29 cellular contexts compared by ENCODE assay signal in the genomic region with DNA sequence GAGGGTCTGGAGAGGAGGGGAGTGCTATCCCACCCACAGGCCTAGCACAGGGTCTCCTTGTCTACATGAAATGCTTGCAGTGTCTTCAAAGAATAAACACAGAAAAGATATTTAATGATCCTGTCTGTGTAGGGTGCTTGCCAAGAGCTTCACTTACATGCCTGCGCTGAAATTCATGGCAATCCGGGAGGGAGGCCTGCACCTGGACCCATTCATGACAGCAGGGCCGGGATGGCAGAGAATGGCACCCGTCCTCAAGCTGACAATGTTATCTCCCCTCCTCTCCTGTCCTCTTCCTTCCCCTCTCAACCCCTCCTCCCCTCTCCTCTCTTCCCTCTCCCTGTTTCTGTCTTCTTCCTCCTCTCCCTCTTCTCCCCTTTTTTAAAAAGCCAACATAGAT. TPM values are rescaled to one million over a fixed set of nuclear protein-coding genes. Genes with fewer than 3 reads are reported as not detected.
"Had no signal": no experiment of that assay in that cellular context is flagged by ENCODE, and none has a peak within 500 bp of the region (broad histone marks: within the 10 kb centered on the region; RNA-seq: fewer than 3 reads in every experiment).

No MANE protein-coding gene starts in this region.

- DNase-seq: activated CD4-positive, alpha-beta T cell treated with anti-CD3 and anti-CD28 coated beads for 4 hours; activated CD4-positive, alpha-beta T cell treated with anti-CD3 and anti-CD28 coated beads, Interleukin-2, amount 50 U/mL, for 48 hours; activated CD4-positive, CD25-positive, alpha-beta regulatory T cell; activated CD8-positive, alpha-beta memory T cell treated with anti-CD3 and anti-CD28 coated beads, Interleukin-2, amount 10 ng/mL, durations not matched to agents 7 days and 5 days; activated effector memory CD4-positive, alpha-beta T cell treated with anti-CD3 and anti-CD28 coated beads, Interleukin-2, amount 50 U/mL, for 16 hours; activated T-cell treated with anti-CD3 and anti-CD28 coated beads for 4 hours; anterior cingulate cortex; heart right ventricle; left colon; retina; stimulated activated CD4-positive, alpha-beta T cell treated with anti-CD3 and anti-CD28 coated beads, Interleukin-12 subunit alpha, Interleukin-12 subunit beta, amount 100 ng/mL, for 4 hours; stomach; T1000 had no signal

- H3K4me1 ChIP-seq: body of pancreas, stomach, tibial nerve had no signal

- H3K4me1 Mint-ChIP-seq: activated naive CD4-positive, alpha-beta T cell treated with anti-CD3 and anti-CD28 coated beads, Interleukin-2, amount 50 U/mL, for 24 hours; memory B cell had no signal

- H3K27me3 ChIP-seq: body of pancreas had no signal

- H3K27ac ChIP-seq: body of pancreas, stomach, suprapubic skin had no signal

- H3K36me3 ChIP-seq: heart right ventricle, suprapubic skin, tibial nerve had no signal

- H3K9me3 ChIP-seq: body of pancreas, heart right ventricle, stomach, suprapubic skin, tibial nerve had no signal

- H3K27me3 Mint-ChIP-seq: activated naive CD4-positive, alpha-beta T cell treated with anti-CD3 and anti-CD28 coated beads, Interleukin-2, amount 50 U/mL, for 24 hours had no signal

- H3K9me3 Mint-ChIP-seq: activated naive CD4-positive, alpha-beta T cell treated with anti-CD3 and anti-CD28 coated beads, Interleukin-2, amount 50 U/mL, for 24 hours; memory B cell; T-helper 1 cell treated with Interleukin-12 subunit alpha and Interleukin-12 subunit beta and Interleukin-4 antibody, amounts not matched to agents 30 μg/mL and 1 μg/mL, for 36 hours had no signal

- H3K36me3 Mint-ChIP-seq: activated CD8-positive, alpha-beta memory T cell treated with anti-CD3 and anti-CD28 coated beads, Interleukin-2, amount 10 ng/mL, durations not matched to agents 7 days and 5 days; activated naive CD4-positive, alpha-beta T cell treated with anti-CD3 and anti-CD28 coated beads, Interleukin-2, amount 50 U/mL, for 24 hours; memory B cell had no signal

- H3K4me3 Mint-ChIP-seq: activated CD8-positive, alpha-beta memory T cell treated with anti-CD3 and anti-CD28 coated beads, Interleukin-2, amount 10 ng/mL, durations not matched to agents 7 days and 5 days; activated naive CD4-positive, alpha-beta T cell treated with anti-CD3 and anti-CD28 coated beads, Interleukin-2, amount 50 U/mL, for 24 hours; memory B cell; T-helper 1 cell treated with Interleukin-12 subunit alpha and Interleukin-12 subunit beta and Interleukin-4 antibody, amounts not matched to agents 30 μg/mL and 1 μg/mL, for 36 hours had no signal

- H3K4me3 ChIP-seq: body of pancreas, suprapubic skin, tibial nerve had no signal

- H3K27ac Mint-ChIP-seq: activated CD8-positive, alpha-beta memory T cell treated with anti-CD3 and anti-CD28 coated beads, Interleukin-2, amount 10 ng/mL, durations not matched to agents 7 days and 5 days; memory B cell; progenitor cell of endocrine pancreas; T-helper 1 cell treated with Interleukin-12 subunit alpha and Interleukin-12 subunit beta and Interleukin-4 antibody, amounts not matched to agents 30 μg/mL and 1 μg/mL, for 36 hours had no signal

RNA-seq across cellular contexts. Expression of gene ADGRG3, which starts 2.1 kb away (rescaled TPM):
- total RNA-seq: activated CD8-positive, alpha-beta memory T cell treated with anti-CD3 and anti-CD28 coated beads, Interleukin-2, amount 10 ng/mL, durations not matched to agents 7 days and 5 days; chondrocyte; fibroblast of villous mesenchyme; myocyte; osteocyte; progenitor cell of endocrine pancreas had no signal
- polyA plus RNA-seq: keratinocyte had no signal

RNA-seq across cellular contexts. Expression of gene DRC7, which starts 24.4 kb away (rescaled TPM):
- total RNA-seq: activated CD8-positive, alpha-beta memory T cell treated with anti-CD3 and anti-CD28 coated beads, Interleukin-2, amount 10 ng/mL, durations not matched to agents 7 days and 5 days; cardiac septum; chondrocyte; epithelial cell of proximal tubule; fibroblast of villous mesenchyme; left colon; lower leg skin; myocyte; osteocyte; stomach; suprapubic skin; urinary bladder had no signal
- polyA plus RNA-seq: heart right ventricle, keratinocyte, stomach, urinary bladder had no signal
